In genomic region chr20:54168961-54169862, GRCh38 we compare ENCODE assay signal across 13 cellular contexts. TPM values are rescaled to one million over a fixed set of nuclear protein-coding genes. Genes with fewer than 3 reads are reported as not detected.
"Had no signal": no experiment of that assay in that cellular context is flagged by ENCODE, and none has a peak within 500 bp of the region (broad histone marks: within the 10 kb centered on the region; RNA-seq: fewer than 3 reads in every experiment).

No MANE protein-coding gene starts in this region.

- ATAC-seq: activated CD8-positive, alpha-beta T cell treated with anti-CD3 and anti-CD28 coated beads for 36 hours; naive thymus-derived CD8-positive, alpha-beta T cell; right cardiac atrium had no signal

- H3K4me3 ChIP-seq: smooth muscle cell, tibial artery had no signal

- H3K27ac ChIP-seq: tibial artery had no signal

- H3K9me3 ChIP-seq: tibial artery had no signal

- H3K36me3 ChIP-seq: tibial artery had no signal

- DNase-seq: activated CD4-positive, alpha-beta T cell treated with anti-CD3 and anti-CD28 coated beads for 4 hours; activated CD8-positive, alpha-beta memory T cell treated with anti-CD3 and anti-CD28 coated beads, Interleukin-2, amount 50 U/mL, for 4 hours; activated CD8-positive, alpha-beta T cell treated with anti-CD3 and anti-CD28 coated beads for 36 hours; activated naive CD4-positive, alpha-beta T cell treated with Interleukin-2 at 50 U/mL for 16 hours; dermis blood vessel endothelial cell; erythroblast; immature natural killer cell; naive thymus-derived CD8-positive, alpha-beta T cell; right cardiac atrium; tibial artery had no signal

- H3K4me2 ChIP-seq: smooth muscle cell had no signal

RNA-seq across cellular contexts. Expression of gene CYP24A1, which starts 4.6 kb away (rescaled TPM):
- total RNA-seq: activated CD8-positive, alpha-beta T cell treated with anti-CD3 and anti-CD28 coated beads for 36 hours; dermis blood vessel endothelial cell; lung microvascular endothelial cell; posterior vena cava; right cardiac atrium had no signal
